Comparison of ENCODE assay signal across 15 cellular contexts in genomic region chr18:34003687-34004086, GRCh38.
DNase-seq lines count a peak whose midpoint lies in the region; ATAC-seq and TF ChIP-seq lines count a peak whose summit lies in the region.
"Had no signal": no experiment of that assay in that cellular context is flagged by ENCODE, and none has a peak within 500 bp of the region (broad histone marks: within the 10 kb centered on the region; RNA-seq: fewer than 3 reads in every experiment).

No MANE protein-coding gene starts in this region.

- H3K4me1 ChIP-seq in GM23338 (ENCODE audit: insufficient read depth) (peaks cover 8% of the 10 kb centered on the region), neuronal stem cell (ENCODE audit: control insufficient read depth in 2 of 2, insufficient read depth in 1 of 2, low read depth in 1 of 2, low read length in 2 of 2) (no peaks in the 10 kb centered on the region)
- H3K4me1 ChIP-seq: BLaER1 treated with 17β-estradiol and CSF1 and Interleukin-3, amounts not matched to agents 10 nM and 100 nM had no signal

- H3F3A ChIP-seq in GM23338 (replicated peaks; ENCODE audit: low read depth), result no peaks in the 10 kb centered on the region

- no peak overlapping the region for H2BK5ac ChIP-seq in neuronal stem cell (ENCODE audit: low read length)

- H3K18ac ChIP-seq in neuronal stem cell (ENCODE audit: low read length), result no peak overlapping the region

- no peak overlapping the region for H4K91ac ChIP-seq in neuronal stem cell (ENCODE audit: low read depth, low read length, poor library complexity)

- no peak overlapping the region for H3K9ac ChIP-seq in neuronal stem cell (ENCODE audit: low read depth, low read length, poor library complexity)
- H3K9ac ChIP-seq: BLaER1 treated with 17β-estradiol and CSF1 and Interleukin-3, amounts not matched to agents 10 nM and 100 nM had no signal

- H2BK12ac ChIP-seq in neuronal stem cell (ENCODE audit: low read length), result no peak overlapping the region

- H3K27ac Mint-ChIP-seq in GM23338 (peak overlapping the region; percentile 46; the same call in 1 of the 2 replicates), WTC11 (peak overlapping the region; percentile 54)
- H3K27ac Mint-ChIP-seq: CD4-positive, CD25-positive, alpha-beta regulatory T cell; HFFc6 had no signal

- peak overlapping the region; percentile 0; the same call in 1 of the 3 replicates for H3K4me3 Mint-ChIP-seq in GM23338
- H3K4me3 Mint-ChIP-seq in WTC11, result peak overlapping the region; percentile 1; the same call in 1 of the 2 replicates
- H3K4me3 Mint-ChIP-seq: CD4-positive, CD25-positive, alpha-beta regulatory T cell; HFFc6 had no signal

- POLR2A ChIA-PET in WTC11 (lab: Charles Lee), result no interaction called here

- TF ChIP-seq CTCF in GM23338 (conservative IDR thresholded peaks at IDR 0.05; ENCODE audit: low read depth in 2 of 2) (no peak), WTC11 (IDR thresholded peaks at IDR 0.05) (no peak)

- peaks cover 23% of the 10 kb centered on the region; the same call in 2 of the 3 replicates for H3K36me3 Mint-ChIP-seq in GM23338 (ENCODE audit: low read depth)
- peaks cover 22% of the 10 kb centered on the region for H3K36me3 Mint-ChIP-seq in WTC11
- H3K36me3 Mint-ChIP-seq: CD4-positive, CD25-positive, alpha-beta regulatory T cell had no signal

- H2BK120ac ChIP-seq in neuronal stem cell (ENCODE audit: low read depth, low read length), result no peak overlapping the region

- H3K27me3 ChIP-seq in GM23338 (ENCODE audit: insufficient read depth) (no peaks in the 10 kb centered on the region), neuronal stem cell (ENCODE audit: control insufficient read depth in 3 of 3, insufficient read depth in 3 of 3, low read depth in 1 of 3, low read length in 3 of 3) (no peaks in the 10 kb centered on the region)
- H3K27me3 ChIP-seq: BLaER1 treated with 17β-estradiol and CSF1 and Interleukin-3, amounts not matched to agents 10 nM and 100 nM had no signal

- H4K20me1 ChIP-seq in GM23338 (replicated peaks; ENCODE audit: insufficient read depth), result no peaks in the 10 kb centered on the region
- H4K20me1 ChIP-seq: BLaER1 treated with 17β-estradiol and CSF1 and Interleukin-3, amounts not matched to agents 10 nM and 100 nM had no signal

- H3K27me3 Mint-ChIP-seq in GM23338 (ENCODE audit: insufficient read depth, low read depth, poor library complexity) (no peaks in the 10 kb centered on the region), WTC11 (ENCODE audit: low read depth) (no peaks in the 10 kb centered on the region; the same call in 1 of the 2 replicates)
- H3K27me3 Mint-ChIP-seq: CD4-positive, CD25-positive, alpha-beta regulatory T cell had no signal

- H3K36me3 ChIP-seq in GM23338 (ENCODE audit: insufficient read depth) (no peaks in the 10 kb centered on the region), neuronal stem cell (replicated peaks in 1 of 2; ENCODE audit: control insufficient read depth in 2 of 2, insufficient read depth in 2 of 2, low read length in 2 of 2) (no peaks in the 10 kb centered on the region)
- H3K36me3 ChIP-seq: BLaER1 treated with 17β-estradiol and CSF1 and Interleukin-3, amounts not matched to agents 10 nM and 100 nM had no signal

- no peak overlapping the region for H3K14ac ChIP-seq in neuronal stem cell (ENCODE audit: low read length)

- peaks cover 8% of the 10 kb centered on the region for H3K9me2 ChIP-seq in GM23338 (ENCODE audit: insufficient read depth)

- H3K79me2 ChIP-seq in GM23338 (replicated peaks; ENCODE audit: insufficient read depth), result no peaks in the 10 kb centered on the region

- WGBS in neuronal stem cell (ENCODE audit: extremely low coverage in 2 of 2, insufficient read length in 2 of 2, insufficient replicate concordance in 1 of 2), 2 donors, result no CpG with 5 or more reads among the region's 1 CpG

- no peak overlapping the region for H4K8ac ChIP-seq in neuronal stem cell (ENCODE audit: low read depth, low read length)

- no peaks in the 10 kb centered on the region for H3K79me1 ChIP-seq in neuronal stem cell (ENCODE audit: low read depth, low read length)

- no peaks in the 10 kb centered on the region for H3K9me3 ChIP-seq in neuronal stem cell (replicated peaks in 1 of 2; ENCODE audit: control insufficient read depth in 2 of 2, insufficient read depth in 1 of 2, low read depth in 1 of 2, low read length in 2 of 2)
- H3K9me3 ChIP-seq: BLaER1 treated with 17β-estradiol and CSF1 and Interleukin-3, amounts not matched to agents 10 nM and 100 nM had no signal

- H3K4me3 ChIP-seq in GM23338 (no peak overlapping the region), neuronal stem cell (ENCODE audit: low read length in 2 of 2) (no peak overlapping the region)
- H3K4me3 ChIP-seq: BLaER1 treated with 17β-estradiol and CSF1 and Interleukin-3, amounts not matched to agents 10 nM and 100 nM had no signal

- ATAC-seq in GM23338, result peak; percentile 62
- peak; percentile 92 for ATAC-seq in WTC11
- ATAC-seq in HG03520 (IDR thresholded peaks at IDR 0.05; ENCODE audit: unreplicated experiment), result no peak

- H3K27ac ChIP-seq in GM23338 (ENCODE audit: low read depth) (no peak overlapping the region), neuronal stem cell (replicated peaks; ENCODE audit: low read length) (no peak overlapping the region)
- H3K27ac ChIP-seq: BLaER1 treated with 17β-estradiol and CSF1 and Interleukin-3, amounts not matched to agents 10 nM and 100 nM; HL-60 had no signal

- no peak overlapping the region for H3K4ac ChIP-seq in neuronal stem cell (ENCODE audit: low read length)

- CTCF ChIA-PET in WTC11 (lab: Charles Lee), result interaction anchor here (1.2 kb wide), 1 partner anchor 164 kb away, joined by 3 read pairs; no protein-coding TSS in a partner anchor

- DNase-seq in GM23338 (ENCODE audit: low spot score), result peak; percentile 52
- peak; percentile 16 for DNase-seq in WTC11 (ENCODE audit: low spot score)
- peak; percentile 14 for DNase-seq in iPS DF 4.7 (ENCODE audit: extremely low read depth, low spot score)
- no peak for DNase-seq in neuronal stem cell (ENCODE audit: low spot score)
- DNase-seq in activated CD4-positive, CD25-positive, alpha-beta regulatory T cell treated with anti-CD3 and anti-CD28 coated beads, Interleukin-2, amount 50 U/mL, for 72 hours, result no peak
- no peak for DNase-seq in NCI-H2196 (lab: John Stamatoyannopoulos, UW; ENCODE audit: unreplicated experiment)
- DNase-seq: 8988T; CD4-positive, CD25-positive, alpha-beta regulatory T cell; GOT3; HCEC 1CT; HFFc6; IMR-90 had no signal

- H3K4me1 Mint-ChIP-seq in GM23338 (peaks cover 12% of the 10 kb centered on the region), WTC11 (peaks cover 17% of the 10 kb centered on the region)
- H3K4me1 Mint-ChIP-seq: CD4-positive, CD25-positive, alpha-beta regulatory T cell had no signal

- H3K4me2 ChIP-seq in GM23338, result peak overlapping the region; percentile 35
- H3K4me2 ChIP-seq in neuronal stem cell (ENCODE audit: insufficient read depth, low read length, poor library complexity, severe bottlenecking), result no peak overlapping the region
- H3K4me2 ChIP-seq: BLaER1 treated with 17β-estradiol and CSF1 and Interleukin-3, amounts not matched to agents 10 nM and 100 nM had no signal

- H2AFZ ChIP-seq in GM23338 (no peak overlapping the region), neuronal stem cell (ENCODE audit: low read length) (peak overlapping the region; percentile 15)

- H2AK5ac ChIP-seq in neuronal stem cell (ENCODE audit: low read depth, low read length), result no peak overlapping the region

- H3K23ac ChIP-seq in neuronal stem cell (ENCODE audit: low read depth, low read length, poor library complexity), result no peak overlapping the region

- H2BK15ac ChIP-seq in neuronal stem cell (ENCODE audit: low read length), result no peak overlapping the region

- H3K9me3 Mint-ChIP-seq in GM23338 (peaks cover 24% of the 10 kb centered on the region), WTC11 (peaks cover 44% of the 10 kb centered on the region)

TF ChIP-seq in GM23338, 12 proteins besides CTCF, POLR2A, EP300 and RAD21 (continues in another document):
- no peak for TF ChIP-seq CREB1 (CRISPR knock-in tag; IDR thresholded peaks at IDR 0.05; ENCODE audit: low read depth)

TF ChIP-seq in WTC11, 78 proteins besides CTCF, POLR2A, EP300 and RAD21:
- no peak for TF ChIP-seq SP1 (CRISPR knock-in tag; conservative IDR thresholded peaks at IDR 0.05)
- TF ChIP-seq ZNF512 (CRISPR knock-in tag; IDR thresholded peaks at IDR 0.05; ENCODE audit: borderline replicate concordance), result no peak
- TF ChIP-seq TEAD1 (CRISPR knock-in tag; IDR thresholded peaks at IDR 0.05), result peak; percentile 70; the same call in 1 of the 2 replicates
- TF ChIP-seq EMX1 (CRISPR knock-in tag; IDR thresholded peaks at IDR 0.05), result no peak

Comparison
In these comparisons a context has a peak if more than half of its experiments do, and no peak if none do; other contexts are left out.
1. DNase-seq: peak in GM23338 (single experiment), WTC11 (single experiment) and iPS DF 4.7 (single experiment); none in neuronal stem cell (single experiment), activated CD4-positive, CD25-positive, alpha-beta regulatory T cell treated with anti-CD3 and anti-CD28 coated beads, Interleukin-2, amount 50 U/mL, for 72 hours (single experiment) and NCI-H2196 (single experiment).